ENCODE assay signal across 25 cellular contexts in the genomic region with DNA sequence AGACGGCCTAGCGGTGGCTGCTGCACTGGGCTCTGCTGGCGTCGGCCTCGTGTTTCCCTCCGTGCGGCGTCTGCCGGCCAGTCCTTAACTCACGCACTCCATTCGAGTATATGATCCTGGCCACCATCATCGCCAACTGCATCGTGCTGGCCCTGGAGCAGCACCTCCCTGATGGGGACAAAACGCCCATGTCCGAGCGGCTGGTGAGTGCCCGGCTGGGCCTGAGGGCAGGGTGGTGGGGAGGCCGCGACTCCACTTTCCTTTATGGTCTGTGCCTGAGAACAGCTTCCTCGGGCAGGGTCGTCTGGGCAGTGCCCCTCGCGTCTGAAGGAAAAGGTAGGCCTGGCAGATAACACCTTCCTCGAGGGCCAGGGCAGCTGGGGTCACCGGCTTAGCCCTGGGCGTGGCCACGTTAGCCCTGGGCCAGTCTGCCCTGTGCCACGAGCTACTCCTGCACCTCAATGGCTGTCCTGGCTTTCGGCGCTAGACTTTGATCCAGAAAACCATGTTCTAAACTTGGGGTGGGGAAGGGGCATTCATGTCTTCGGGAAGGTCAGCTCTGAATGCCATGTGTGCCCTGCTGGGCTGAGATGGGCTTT. TPM values are rescaled to one million over a fixed set of nuclear protein-coding genes. Genes with fewer than 3 reads are reported as not detected.
DNase-seq lines count a peak whose midpoint lies in the region; ATAC-seq, FAIRE-seq and TF ChIP-seq lines count a peak whose summit lies in the region.
"Had no signal": no experiment of that assay in that cellular context is flagged by ENCODE, and none has a peak within 500 bp of the region (broad histone marks: within the 10 kb centered on the region; RNA-seq: fewer than 3 reads in every experiment).

No MANE protein-coding gene starts in this region.

- H3K9me3 Mint-ChIP-seq in activated naive CD8-positive, alpha-beta T cell (ENCODE audit: low read depth) = no peaks in the 10 kb centered on the region
- no peaks in the 10 kb centered on the region for H3K9me3 Mint-ChIP-seq in activated naive CD8-positive, alpha-beta T cell treated with anti-CD3 and anti-CD28 coated beads, Interleukin-2, amount 50 U/mL, for 24 hours
- H3K9me3 Mint-ChIP-seq in astrocyte (ENCODE audit: unreplicated experiment) = peaks cover 9% of the 10 kb centered on the region
- peaks cover 0 to 4% (median 0%) of the 10 kb centered on the region in 9 donors for H3K9me3 Mint-ChIP-seq in naive thymus-derived CD8-positive, alpha-beta T cell
- H3K9me3 Mint-ChIP-seq: type B pancreatic cell had no signal

- H3K27ac ChIP-seq in astrocyte (ENCODE audit: low read depth, low read length) (no peak overlapping the region), iPS-18a (ENCODE audit: low read length) (no peak overlapping the region), osteoblast (ENCODE audit: low read depth, low read length) (no peak overlapping the region)
- H3K27ac ChIP-seq: gastroesophageal sphincter, RWPE1, SK-N-MC had no signal

- peaks cover 19% of the 10 kb centered on the region for H3K27me3 Mint-ChIP-seq in activated naive CD8-positive, alpha-beta T cell
- H3K27me3 Mint-ChIP-seq in activated naive CD8-positive, alpha-beta T cell treated with anti-CD3 and anti-CD28 coated beads, Interleukin-2, amount 50 U/mL, for 24 hours = peaks cover 23% of the 10 kb centered on the region
- H3K27me3 Mint-ChIP-seq in astrocyte (ENCODE audit: low read depth, unreplicated experiment) = peaks cover 24% of the 10 kb centered on the region
- H3K27me3 Mint-ChIP-seq in naive thymus-derived CD8-positive, alpha-beta T cell = peaks cover 12 to 56% (median 39%) of the 10 kb centered on the region in 5 donors

- no peak for DNase-seq in activated naive CD8-positive, alpha-beta T cell treated with anti-CD3 and anti-CD28 coated beads, Interleukin-2, amount 50 U/mL, for 24 hours
- DNase-seq in astrocyte (ENCODE audit: low read depth) (no peak), osteoblast (ENCODE audit: insufficient read length, low spot score, missing footprints) (peak; percentile 63), iPS-NIHi11 (ENCODE audit: low spot score) (no peak)
- DNase-seq in naive thymus-derived CD8-positive, alpha-beta T cell = no peak
- DNase-seq: activated CD4-positive, alpha-beta T cell treated with anti-CD3 and anti-CD28 coated beads, Interleukin-2, amount 50 U/mL, for 4 hours; activated CD4-positive, CD25-positive, alpha-beta regulatory T cell; AML-193; cortex of kidney; DMS153; GOT3; NCI-H1105 treated with DMSO at 0.1 percent for 48 hours; NCI-H2029 treated with DMSO at 0.1 percent for 48 hours; NCI-H226; NCI-H748 treated with DMSO at 0.1 percent for 48 hours had no signal

- no peak for TF ChIP-seq CTCF in astrocyte (IDR thresholded peaks at IDR 0.05; ENCODE audit: insufficient read depth, low read depth, low read length)
- no peak for TF ChIP-seq CTCF in osteoblast (IDR thresholded peaks at IDR 0.05; ENCODE audit: extremely low read depth, low read depth, low read length)

- H3K79me2 ChIP-seq in astrocyte (ENCODE audit: insufficient read depth, low read length) (no peaks in the 10 kb centered on the region), osteoblast (ENCODE audit: insufficient read depth, low read length) (no peaks in the 10 kb centered on the region)

- no peaks in the 10 kb centered on the region for H3K9me3 ChIP-seq in astrocyte (ENCODE audit: insufficient read depth, low read depth, low read length)
- no peaks in the 10 kb centered on the region for H3K9me3 ChIP-seq in iPS-18a (ENCODE audit: control insufficient read depth, low read depth, low read length)
- no peaks in the 10 kb centered on the region for H3K9me3 ChIP-seq in osteoblast (ENCODE audit: low read depth, low read length)
- H3K9me3 ChIP-seq: gastroesophageal sphincter had no signal

- H3K4me1 ChIP-seq in astrocyte (ENCODE audit: insufficient read depth, low read length) = no peaks in the 10 kb centered on the region
- H3K4me1 ChIP-seq in iPS-18a (ENCODE audit: control insufficient read depth, low read depth, low read length) = no peaks in the 10 kb centered on the region
- H3K4me1 ChIP-seq in osteoblast (ENCODE audit: insufficient read depth, low read length) = no peaks in the 10 kb centered on the region

- H2AFZ ChIP-seq in astrocyte (ENCODE audit: low read depth, low read length) (no peak overlapping the region), osteoblast (ENCODE audit: low read length) (no peak overlapping the region)

- H3K4me3 Mint-ChIP-seq in activated naive CD8-positive, alpha-beta T cell = peak overlapping the region; percentile 46
- H3K4me3 Mint-ChIP-seq in activated naive CD8-positive, alpha-beta T cell treated with anti-CD3 and anti-CD28 coated beads, Interleukin-2, amount 50 U/mL, for 24 hours = no peak overlapping the region
- H3K4me3 Mint-ChIP-seq in astrocyte (ENCODE audit: unreplicated experiment) = peak overlapping the region; percentile 68
- peak overlapping the region in 5 of 10 donors; percentile 6 to 57 (median 30) for H3K4me3 Mint-ChIP-seq in naive thymus-derived CD8-positive, alpha-beta T cell
- H3K4me3 Mint-ChIP-seq: type B pancreatic cell had no signal

- H3K36me3 ChIP-seq in astrocyte (ENCODE audit: insufficient read depth, low read length) (no peaks in the 10 kb centered on the region), iPS-18a (ENCODE audit: control insufficient read depth, low read depth, low read length) (no peaks in the 10 kb centered on the region), osteoblast (ENCODE audit: insufficient read depth, low read length) (no peaks in the 10 kb centered on the region)
- H3K36me3 ChIP-seq: gastroesophageal sphincter had no signal

- POLR2A ChIA-PET in naive thymus-derived CD8-positive, alpha-beta T cell (lab: Charles Lee) = no interaction called here

- no peak overlapping the region for H3K27ac Mint-ChIP-seq in activated naive CD8-positive, alpha-beta T cell
- H3K27ac Mint-ChIP-seq in activated naive CD8-positive, alpha-beta T cell treated with anti-CD3 and anti-CD28 coated beads, Interleukin-2, amount 50 U/mL, for 24 hours = no peak overlapping the region
- no peak overlapping the region for H3K27ac Mint-ChIP-seq in astrocyte (ENCODE audit: unreplicated experiment)
- H3K27ac Mint-ChIP-seq in naive thymus-derived CD8-positive, alpha-beta T cell = no peak overlapping the region
- H3K27ac Mint-ChIP-seq: type B pancreatic cell had no signal

- no peak for ATAC-seq in activated naive CD8-positive, alpha-beta T cell treated with anti-CD3 and anti-CD28 coated beads, Interleukin-2, amount 50 U/mL, for 24 hours
- ATAC-seq in naive thymus-derived CD8-positive, alpha-beta T cell = no peak
- ATAC-seq in HG03354 (IDR thresholded peaks at IDR 0.05; ENCODE audit: poor library complexity, severe bottlenecking, unreplicated experiment) = no peak
- ATAC-seq: gastroesophageal sphincter had no signal

- H3K9ac ChIP-seq in astrocyte (ENCODE audit: low read length) (no peak overlapping the region), iPS-18a (ENCODE audit: low read length) (no peak overlapping the region)

- no peak for FAIRE-seq in astrocyte (lab: Jason Lieb, UNC)

- H3K4me2 ChIP-seq in astrocyte (ENCODE audit: low read length) (peak overlapping the region; percentile 83), osteoblast (ENCODE audit: insufficient read depth, low read length) (no peak overlapping the region)

- no peaks in the 10 kb centered on the region for H3K27me3 ChIP-seq in astrocyte (ENCODE audit: insufficient read depth, low read length)
- peaks cover 25% of the 10 kb centered on the region for H3K27me3 ChIP-seq in iPS-18a (ENCODE audit: control insufficient read depth, insufficient read depth, low read length)
- H3K27me3 ChIP-seq in osteoblast (ENCODE audit: insufficient read depth, low read length) = peaks cover 7% of the 10 kb centered on the region

- peaks cover 2% of the 10 kb centered on the region for H3K4me1 Mint-ChIP-seq in activated naive CD8-positive, alpha-beta T cell (ENCODE audit: low read depth)
- H3K4me1 Mint-ChIP-seq in activated naive CD8-positive, alpha-beta T cell treated with anti-CD3 and anti-CD28 coated beads, Interleukin-2, amount 50 U/mL, for 24 hours = peaks cover 2% of the 10 kb centered on the region
- no peaks in the 10 kb centered on the region for H3K4me1 Mint-ChIP-seq in astrocyte (ENCODE audit: low read depth, unreplicated experiment)
- peaks cover 0 to 8% (median 4%) of the 10 kb centered on the region in 4 donors for H3K4me1 Mint-ChIP-seq in naive thymus-derived CD8-positive, alpha-beta T cell

- H3K4me3 ChIP-seq in astrocyte (ENCODE audit: insufficient read depth, low read depth, low read length) = no peak overlapping the region
- peak overlapping the region; percentile 48 for H3K4me3 ChIP-seq in iPS-18a (ENCODE audit: low read length)
- H3K4me3 ChIP-seq in osteoblast (ENCODE audit: insufficient read depth, low read length) = no peak overlapping the region

- H4K20me1 ChIP-seq in astrocyte (ENCODE audit: insufficient read depth, low read length) (no peaks in the 10 kb centered on the region), osteoblast (ENCODE audit: insufficient read depth, low read length) (no peaks in the 10 kb centered on the region)

- no peaks in the 10 kb centered on the region for H3K36me3 Mint-ChIP-seq in activated naive CD8-positive, alpha-beta T cell
- peaks cover 1% of the 10 kb centered on the region for H3K36me3 Mint-ChIP-seq in activated naive CD8-positive, alpha-beta T cell treated with anti-CD3 and anti-CD28 coated beads, Interleukin-2, amount 50 U/mL, for 24 hours (ENCODE audit: low read depth)
- no peaks in the 10 kb centered on the region for H3K36me3 Mint-ChIP-seq in astrocyte (ENCODE audit: low read depth, unreplicated experiment)
- H3K36me3 Mint-ChIP-seq in naive thymus-derived CD8-positive, alpha-beta T cell = peaks cover 0 to 2% (median 2%) of the 10 kb centered on the region in 3 donors
- H3K36me3 Mint-ChIP-seq: type B pancreatic cell had no signal

RNA-seq across cellular contexts. Expression of gene CACNA1B, which starts 1.5 kb away (rescaled TPM):
- total RNA-seq in astrocyte (3.1 and 3.5 TPM in 2 replicates), osteoblast (under 0.01 TPM in 2 replicates)
- not detected for total RNA-seq in naive thymus-derived CD8-positive, alpha-beta T cell
- polyA plus RNA-seq in naive thymus-derived CD8-positive, alpha-beta T cell = not detected
- total RNA-seq: A172; CD8-positive, alpha-beta memory T cell; subcutaneous adipose tissue had no signal
- polyA plus RNA-seq: CD8-positive, alpha-beta memory T cell had no signal
